31 cellular contexts compared by ENCODE assay signal in the genomic region with DNA sequence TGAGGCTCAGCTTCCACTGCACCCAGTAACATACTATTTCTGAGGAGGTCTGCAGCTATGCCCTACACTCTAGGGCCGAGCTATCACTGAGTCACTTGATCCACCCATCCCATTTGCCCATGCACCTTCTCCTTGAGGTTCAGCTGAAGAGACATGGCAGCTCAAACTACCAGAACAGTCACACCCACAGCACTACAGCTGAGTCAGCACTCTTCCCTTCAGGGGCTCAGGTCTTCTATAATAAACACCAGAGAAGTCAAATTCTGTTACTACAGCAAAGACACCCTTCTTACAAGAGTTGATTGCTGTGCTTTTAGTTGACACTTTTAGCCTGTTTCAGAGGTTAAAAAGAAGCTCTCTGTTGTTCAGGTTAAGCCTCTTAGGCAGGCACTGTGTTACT.
"Had no signal": no experiment of that assay in that cellular context is flagged by ENCODE, and none has a peak within 500 bp of the region (broad histone marks: within the 10 kb centered on the region; RNA-seq: fewer than 3 reads in every experiment).

No MANE protein-coding gene starts in this region.

- DNase-seq: activated CD4-positive, alpha-beta memory T cell treated with anti-CD3 and anti-CD28 coated beads for 36 hours; activated CD4-positive, alpha-beta T cell treated with anti-CD3 and anti-CD28 coated beads for 36 hours; activated CD4-positive, alpha-beta T cell treated with anti-CD3 and anti-CD28 coated beads, Interleukin-2, amount 10 ng/mL, durations not matched to agents 24 days and 14 days; activated CD4-positive, CD25-positive, alpha-beta regulatory T cell; activated CD4-positive, CD25-positive, alpha-beta regulatory T cell treated with anti-CD3 and anti-CD28 coated beads, Interleukin-2, amount 50 U/mL, for 72 hours; activated CD8-positive, alpha-beta memory T cell treated with anti-CD3 and anti-CD28 coated beads, Interleukin-2, amount 10 ng/mL, durations not matched to agents 7 days and 5 days; activated CD8-positive, alpha-beta memory T cell treated with anti-CD3 and anti-CD28 coated beads, Interleukin-2, amount 50 U/mL, for 4 hours; activated CD8-positive, alpha-beta T cell treated with anti-CD3 and anti-CD28 coated beads, Interleukin-2, amount 10 ng/mL, durations not matched to agents 7 days and 5 days; activated effector memory CD4-positive, alpha-beta T cell treated with anti-CD3 and anti-CD28 coated beads, Interleukin-2, amount 50 U/mL, for 16 hours; activated naive CD4-positive, alpha-beta T cell treated with anti-CD3 and anti-CD28 coated beads for 36 hours; activated naive CD8-positive, alpha-beta T cell treated with anti-CD3 and anti-CD28 coated beads for 36 hours; activated naive CD8-positive, alpha-beta T cell treated with anti-CD3 and anti-CD28 coated beads, Interleukin-2, amount 50 U/mL, for 24 hours; activated T-cell treated with anti-CD3 and anti-CD28 coated beads, Interleukin-2, amount 50 U/mL, for 1 hour; activated T-cell treated with anti-CD3 and anti-CD28 coated beads, Interleukin-2, amount 50 U/mL, for 48 hours; adrenal gland; amygdala; central memory CD4-positive, alpha-beta T cell; cerebellar nuclear complex; colonic mucosa; effector CD8-positive, alpha-beta T cell; esophagus squamous epithelium; foreskin melanocyte; heart right ventricle; T-helper 17 cell had no signal

- H3K4me1 ChIP-seq: adrenal gland, ascending aorta, breast epithelium, colonic mucosa, esophagus squamous epithelium, gastroesophageal sphincter, heart right ventricle had no signal

- H3K27me3 ChIP-seq: adrenal gland, ascending aorta, breast epithelium, cardiac muscle cell, colonic mucosa, esophagus squamous epithelium, gastroesophageal sphincter, heart right ventricle had no signal

- H3K27ac ChIP-seq: adrenal gland, ascending aorta, breast epithelium, cardiac muscle cell, colonic mucosa, epithelial cell of prostate, esophagus squamous epithelium, gastroesophageal sphincter, heart right ventricle had no signal

- FAIRE-seq: endometrium, endothelial cell of umbilical vein had no signal

- ATAC-seq: activated CD4-positive, alpha-beta T cell treated with anti-CD3 and anti-CD28 coated beads for 36 hours; activated CD8-positive, alpha-beta memory T cell treated with anti-CD3 and anti-CD28 coated beads, Interleukin-2, amount 10 ng/mL, durations not matched to agents 7 days and 5 days; activated CD8-positive, alpha-beta T cell treated with anti-CD3 and anti-CD28 coated beads, Interleukin-2, amount 10 ng/mL, durations not matched to agents 7 days and 5 days; activated naive CD8-positive, alpha-beta T cell treated with anti-CD3 and anti-CD28 coated beads, Interleukin-2, amount 50 U/mL, for 24 hours; gastroesophageal sphincter; heart right ventricle; T-helper 17 cell had no signal

- H3K4me3 ChIP-seq: adrenal gland, ascending aorta, breast epithelium, cardiac muscle cell, colonic mucosa, esophagus squamous epithelium, gastroesophageal sphincter, heart right ventricle had no signal

- H3K9me3 ChIP-seq: adrenal gland, ascending aorta, breast epithelium, colonic mucosa, esophagus squamous epithelium, gastroesophageal sphincter had no signal

- H3K36me3 ChIP-seq: adrenal gland, ascending aorta, breast epithelium, cardiac muscle cell, colonic mucosa, esophagus squamous epithelium, gastroesophageal sphincter, heart right ventricle had no signal
